In the genomic region with DNA sequence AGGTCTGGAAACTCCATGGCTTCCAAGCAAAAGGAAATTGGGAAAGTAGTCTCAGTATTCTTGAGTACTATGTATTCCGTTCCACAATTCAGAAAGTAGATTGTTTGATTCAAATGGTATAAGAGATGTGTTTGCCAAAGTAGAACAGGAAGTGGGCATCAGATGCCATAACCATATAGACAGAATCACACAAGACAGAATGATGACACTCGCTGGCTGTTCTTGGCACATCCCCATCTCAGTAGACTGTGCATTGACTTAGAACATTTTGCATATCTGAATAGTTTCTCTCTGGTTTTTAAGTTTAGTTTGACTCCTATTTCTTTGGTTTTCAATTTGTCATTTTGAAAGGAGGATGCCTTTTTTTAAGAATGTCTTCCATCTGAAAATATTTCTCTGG, we compare ENCODE assay signal across 12 cellular contexts.
DNase-seq lines count a peak whose midpoint lies in the region; ATAC-seq and TF ChIP-seq lines count a peak whose summit lies in the region.
"Had no signal": no experiment of that assay in that cellular context is flagged by ENCODE, and none has a peak within 500 bp of the region (broad histone marks: within the 10 kb centered on the region; RNA-seq: fewer than 3 reads in every experiment).

No MANE protein-coding gene starts in this region.

- no peak overlapping the region for H3K4me3 Mint-ChIP-seq in activated CD8-positive, alpha-beta memory T cell treated with anti-CD3 and anti-CD28 coated beads, Interleukin-2, amount 10 ng/mL, durations not matched to agents 7 days and 5 days
- peak overlapping the region; percentile 31 for H3K4me3 Mint-ChIP-seq in activated T-helper 2 cell treated with anti-CD3 and anti-CD28 coated beads, Interferon-gamma antibody, Interleukin-2, Interleukin-4, amounts not matched to agents 10 μg/mL and 5 μg/mL and 100 μg/mL, durations not matched to agents 14 hours and 24 hours and 36 hours (ENCODE audit: low read depth)
- H3K4me3 Mint-ChIP-seq in immature natural killer cell, result peak overlapping the region in 1 of 5 donors; percentile 55
- no peak overlapping the region for H3K4me3 Mint-ChIP-seq in type B pancreatic cell
- H3K4me3 Mint-ChIP-seq: activated B cell treated with CpG ODN at 0.5 μM for 24 hours had no signal

- no peaks in the 10 kb centered on the region for H3K9me3 Mint-ChIP-seq in activated CD8-positive, alpha-beta memory T cell treated with anti-CD3 and anti-CD28 coated beads, Interleukin-2, amount 10 ng/mL, durations not matched to agents 7 days and 5 days (ENCODE audit: low read depth)
- H3K9me3 Mint-ChIP-seq in activated T-helper 2 cell treated with anti-CD3 and anti-CD28 coated beads, Interferon-gamma antibody, Interleukin-2, Interleukin-4, amounts not matched to agents 10 μg/mL and 5 μg/mL and 100 μg/mL, durations not matched to agents 14 hours and 24 hours and 36 hours, result no peaks in the 10 kb centered on the region
- H3K9me3 Mint-ChIP-seq in immature natural killer cell, result no peaks in the 10 kb centered on the region
- no peaks in the 10 kb centered on the region for H3K9me3 Mint-ChIP-seq in type B pancreatic cell
- H3K9me3 Mint-ChIP-seq: activated B cell treated with CpG ODN at 0.5 μM for 24 hours had no signal

- intact Hi-C loops in activated T-helper 2 cell treated with anti-CD3 and anti-CD28 coated beads, Interferon-gamma antibody, Interleukin-2, Interleukin-4, amounts not matched to agents 10 μg/mL and 5 μg/mL and 100 μg/mL, durations not matched to agents 14 hours and 24 hours and 36 hours (cut with micrococcal nuclease), result loop anchor here (1.0 to 2.0 kb wide), 2 partner anchors 156 to 568 kb away; no protein-coding TSS in a partner anchor

- no peak for DNase-seq in activated CD8-positive, alpha-beta memory T cell treated with anti-CD3 and anti-CD28 coated beads, Interleukin-2, amount 10 ng/mL, durations not matched to agents 7 days and 5 days
- no peak for DNase-seq in activated CD8-positive, alpha-beta memory T cell treated with anti-CD3 and anti-CD28 coated beads, Interleukin-2, amount 50 U/mL, for 48 hours
- no peak for DNase-seq in activated T-helper 2 cell treated with anti-CD3 and anti-CD28 coated beads, Interferon-gamma antibody, Interleukin-2, Interleukin-4, amounts not matched to agents 10 μg/mL and 5 μg/mL and 100 μg/mL, durations not matched to agents 14 hours and 24 hours and 36 hours (ENCODE audit: low spot score)
- DNase-seq in immature natural killer cell (peak in 2 of 3 donors; percentile 1 to 25), type B pancreatic cell (ENCODE audit: extremely low spot score, unreplicated experiment) (no peak), ACHN (no peak), GF-D8 (lab: John Stamatoyannopoulos, UW) (no peak)
- DNase-seq: activated B cell treated with CpG ODN at 0.5 μM for 24 hours; activated gamma-delta T cell treated with Interleukin-2 at 50 U/mL for 16 hours; NCI-H2227 treated with DMSO at 0.1 percent for 48 hours; stimulated activated CD4-positive, alpha-beta T cell treated with anti-CD3 and anti-CD28 coated beads, Interleukin-4, amount 100 ng/mL, for 24 hours had no signal

- peak; percentile 55 for ATAC-seq in activated CD8-positive, alpha-beta memory T cell treated with anti-CD3 and anti-CD28 coated beads, Interleukin-2, amount 10 ng/mL, durations not matched to agents 7 days and 5 days
- no peak for ATAC-seq in HG02763 (IDR thresholded peaks at IDR 0.05; ENCODE audit: unreplicated experiment)

- in situ Hi-C loops in ACHN (cut with HindIII; ENCODE audit: low pct_ligation_motif_present, low pct_unique_long_range_greater_than_20kb, low sequenced_read_pairs), result no loop called here

- peaks cover 47% of the 10 kb centered on the region for H3K36me3 Mint-ChIP-seq in activated CD8-positive, alpha-beta memory T cell treated with anti-CD3 and anti-CD28 coated beads, Interleukin-2, amount 10 ng/mL, durations not matched to agents 7 days and 5 days
- peaks cover 75% of the 10 kb centered on the region for H3K36me3 Mint-ChIP-seq in activated T-helper 2 cell treated with anti-CD3 and anti-CD28 coated beads, Interferon-gamma antibody, Interleukin-2, Interleukin-4, amounts not matched to agents 10 μg/mL and 5 μg/mL and 100 μg/mL, durations not matched to agents 14 hours and 24 hours and 36 hours (ENCODE audit: low read depth)
- H3K36me3 Mint-ChIP-seq in immature natural killer cell (peaks cover 13 to 30% (median 16%) of the 10 kb centered on the region in 3 donors), type B pancreatic cell (peaks cover 13% of the 10 kb centered on the region)

- no peaks in the 10 kb centered on the region for H3K27me3 Mint-ChIP-seq in activated CD8-positive, alpha-beta memory T cell treated with anti-CD3 and anti-CD28 coated beads, Interleukin-2, amount 10 ng/mL, durations not matched to agents 7 days and 5 days
- H3K27me3 Mint-ChIP-seq in activated T-helper 2 cell treated with anti-CD3 and anti-CD28 coated beads, Interferon-gamma antibody, Interleukin-2, Interleukin-4, amounts not matched to agents 10 μg/mL and 5 μg/mL and 100 μg/mL, durations not matched to agents 14 hours and 24 hours and 36 hours (ENCODE audit: low read depth), result no peaks in the 10 kb centered on the region
- H3K27me3 Mint-ChIP-seq in immature natural killer cell (ENCODE audit: low read depth in 3 of 3) (no peaks in the 10 kb centered on the region), type B pancreatic cell (no peaks in the 10 kb centered on the region)
- H3K27me3 Mint-ChIP-seq: activated B cell treated with CpG ODN at 0.5 μM for 24 hours had no signal

- TF ChIP-seq CTCF in type B pancreatic cell (conservative IDR thresholded peaks at IDR 0.05), result no peak

- H3K4me1 Mint-ChIP-seq in activated CD8-positive, alpha-beta memory T cell treated with anti-CD3 and anti-CD28 coated beads, Interleukin-2, amount 10 ng/mL, durations not matched to agents 7 days and 5 days, result peaks cover 26% of the 10 kb centered on the region
- H3K4me1 Mint-ChIP-seq in activated T-helper 2 cell treated with anti-CD3 and anti-CD28 coated beads, Interferon-gamma antibody, Interleukin-2, Interleukin-4, amounts not matched to agents 10 μg/mL and 5 μg/mL and 100 μg/mL, durations not matched to agents 14 hours and 24 hours and 36 hours (ENCODE audit: low read depth), result peaks cover 34% of the 10 kb centered on the region
- H3K4me1 Mint-ChIP-seq in immature natural killer cell, result peaks cover 9 to 19% of the 10 kb centered on the region in 2 donors
- peaks cover 14% of the 10 kb centered on the region for H3K4me1 Mint-ChIP-seq in type B pancreatic cell (ENCODE audit: unreplicated experiment)
- H3K4me1 Mint-ChIP-seq: activated B cell treated with CpG ODN at 0.5 μM for 24 hours had no signal

- peak overlapping the region; percentile 62 for H3K27ac Mint-ChIP-seq in activated CD8-positive, alpha-beta memory T cell treated with anti-CD3 and anti-CD28 coated beads, Interleukin-2, amount 10 ng/mL, durations not matched to agents 7 days and 5 days
- peak overlapping the region; percentile 83 for H3K27ac Mint-ChIP-seq in activated T-helper 2 cell treated with anti-CD3 and anti-CD28 coated beads, Interferon-gamma antibody, Interleukin-2, Interleukin-4, amounts not matched to agents 10 μg/mL and 5 μg/mL and 100 μg/mL, durations not matched to agents 14 hours and 24 hours and 36 hours
- H3K27ac Mint-ChIP-seq in immature natural killer cell (peak overlapping the region; percentile 26 to 67 (median 36)), type B pancreatic cell (peak overlapping the region; percentile 40)
- H3K27ac Mint-ChIP-seq: activated B cell treated with CpG ODN at 0.5 μM for 24 hours had no signal

- CTCF ChIA-PET in activated CD8-positive, alpha-beta memory T cell treated with anti-CD3 and anti-CD28 coated beads, Interleukin-2, amount 10 ng/mL, durations not matched to agents 7 days and 5 days (lab: Charles Lee), result interaction anchor here (0.7 to 2.0 kb wide), 3 partner anchors 34 to 571 kb away, joined by 3 to 4 read pairs (median 3); no protein-coding TSS in a partner anchor

Comparison
In these comparisons a context has a peak if more than half of its experiments do, and no peak if none do; other contexts are left out.
1. DNase-seq: peak in immature natural killer cell (2 of 3); none in activated CD8-positive, alpha-beta memory T cell treated with anti-CD3 and anti-CD28 coated beads, Interleukin-2, amount 10 ng/mL, durations not matched to agents 7 days and 5 days (single experiment), activated CD8-positive, alpha-beta memory T cell treated with anti-CD3 and anti-CD28 coated beads, Interleukin-2, amount 50 U/mL, for 48 hours (single experiment), activated T-helper 2 cell treated with anti-CD3 and anti-CD28 coated beads, Interferon-gamma antibody, Interleukin-2, Interleukin-4, amounts not matched to agents 10 μg/mL and 5 μg/mL and 100 μg/mL, durations not matched to agents 14 hours and 24 hours and 36 hours (single experiment), type B pancreatic cell (single experiment), ACHN (single experiment) and GF-D8 (single experiment).
2. Peak in every context shown above with its lines, with median percentiles within 50 percentile points of each other: H3K27ac Mint-ChIP-seq.